7 cellular contexts compared by ENCODE assay signal in genomic region chr1:150507912-150508864, GRCh38. TPM values are rescaled to one million over a fixed set of nuclear protein-coding genes. Genes with fewer than 3 reads are reported as not detected.
DNase-seq lines count a peak whose midpoint lies in the region; ATAC-seq and TF ChIP-seq lines count a peak whose summit lies in the region.

Gene ECM1 (plus strand): TSS chr1:150508109. CDS start chr1:150508210, 101 bp downstream.

- H3K4me3 ChIP-seq in HFF-Myc (replicated peaks; ENCODE audit: low read depth, low read length) (peak within 1 kb of the TSS; percentile 32), fibroblast of villous mesenchyme (ENCODE audit: low read depth, low read length) (peak within 1 kb of the TSS; percentile 50)

- H3K36me3 Mint-ChIP-seq in T-cell: peaks cover 39% of the 10 kb centered on the region

- H3K4me3 Mint-ChIP-seq in T-cell: no peak within 1 kb of the TSS

- ATAC-seq in T-cell (replicated peaks in 1 of 4) (no peak), GM18861 (IDR thresholded peaks at IDR 0.05; ENCODE audit: unreplicated experiment) (no peak), GM19452 (IDR thresholded peaks at IDR 0.05; ENCODE audit: unreplicated experiment) (no peak)

- POLR2A ChIA-PET in T-cell (lab: Charles Lee): interaction anchor here in 1 of 2 donors (0.6 kb wide), 1 partner anchor 182 kb away, joined by 3 read pairs; no protein-coding TSS in a partner anchor

- peak; percentile 67 for DNase-seq in HFF-Myc (ENCODE audit: extremely low read depth, low read depth)
- DNase-seq in T-cell: no peak
- DNase-seq in fibroblast of villous mesenchyme (ENCODE audit: low read depth): peak; percentile 83
- DNase-seq in pulmonary artery endothelial cell (ENCODE audit: low read depth, low spot score): peak; percentile 26
- no peak for DNase-seq in cerebellar nuclear complex (lab: John Stamatoyannopoulos, UW)

- H3K27ac Mint-ChIP-seq in T-cell: peak within 1 kb of the TSS; percentile 23 to 34

- TF ChIP-seq CTCF in HFF-Myc (IDR thresholded peaks at IDR 0.05; ENCODE audit: low read depth, low read length, missing control alignments) (no peak), fibroblast of villous mesenchyme (IDR thresholded peaks at IDR 0.05; ENCODE audit: insufficient read depth, low read depth, low read length) (no peak)

- no peaks in the 10 kb centered on the region for H3K27me3 Mint-ChIP-seq in T-cell

- CTCF ChIA-PET in T-cell (lab: Charles Lee): no interaction called here

- H3K4me1 Mint-ChIP-seq in T-cell: peaks cover 0 to 7% (median 0%) of the 10 kb centered on the region in 3 donors

- no peaks in the 10 kb centered on the region for H3K9me3 Mint-ChIP-seq in T-cell

RNA-seq across cellular contexts. Expression of gene ECM1, which starts in this region (rescaled TPM):
- total RNA-seq in T-cell (1 to 10 TPM in 3 of 5 donors, under 1 TPM in 2; 0.25 to 2.9 (median 1.2) TPM), fibroblast of villous mesenchyme (20.3 and 24.5 TPM in 2 replicates), pulmonary artery endothelial cell (0.35 and 0.46 TPM in 2 replicates)

Comparison
In these comparisons a context has a peak if more than half of its experiments do, and no peak if none do; other contexts are left out.
1. Peak in DNase-seq in pulmonary artery endothelial cell; RNA of the gene not detected or under 1 TPM.
2. DNase-seq: peak in HFF-Myc (single experiment) and fibroblast of villous mesenchyme (single experiment); none in T-cell (0 of 34) and cerebellar nuclear complex (0 of 2).